Comparison of ENCODE assay signal across 11 cellular contexts in the genomic region with DNA sequence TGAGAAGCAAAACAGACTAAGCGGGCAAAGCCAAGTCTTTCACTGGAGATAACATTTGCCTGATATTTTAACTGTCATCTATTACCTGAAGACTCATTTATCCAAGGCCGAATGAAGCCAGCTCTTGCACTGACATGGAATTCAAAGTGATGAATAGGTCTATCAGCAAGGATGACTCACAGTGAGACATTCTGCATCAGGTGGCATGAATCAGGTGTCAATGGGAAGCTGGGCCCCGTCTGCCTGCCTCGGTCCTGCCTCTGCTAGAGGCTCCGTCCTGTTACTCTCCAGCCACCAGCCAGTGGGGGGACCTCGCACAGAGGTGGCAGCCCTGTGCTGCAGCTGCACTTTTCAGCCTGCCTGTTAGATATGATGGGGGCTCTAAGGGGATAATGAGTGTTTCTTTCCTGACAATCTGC. TPM values are rescaled to one million over a fixed set of nuclear protein-coding genes. Genes with fewer than 3 reads are reported as not detected.
DNase-seq lines count a peak whose midpoint lies in the region; ATAC-seq lines count a peak whose summit lies in the region.
"Had no signal": no experiment of that assay in that cellular context is flagged by ENCODE, and none has a peak within 500 bp of the region (broad histone marks: within the 10 kb centered on the region; RNA-seq: fewer than 3 reads in every experiment).

No MANE protein-coding gene starts in this region.

- peak overlapping the region; percentile 7 for H2AK5ac ChIP-seq in mesenchymal stem cell (ENCODE audit: low read length, severe bottlenecking)

- H3K4me2 ChIP-seq in mesenchymal stem cell (ENCODE audit: low read length, poor library complexity, severe bottlenecking) = no peak overlapping the region

- peak overlapping the region; percentile 35 for H4K8ac ChIP-seq in mesenchymal stem cell (ENCODE audit: low read length)

- H3K4me3 Mint-ChIP-seq in dendritic cell treated with granulocyte-macrophage colony-stimulating factor and Interleukin-4, amounts not matched to agents 40 ng/mL and 50 ng/mL, for 4 days = no peak overlapping the region
- H3K4me3 Mint-ChIP-seq in naive thymus-derived CD8-positive, alpha-beta T cell = no peak overlapping the region
- H3K4me3 Mint-ChIP-seq: B cell, naive B cell had no signal

- H3K9me3 Mint-ChIP-seq in dendritic cell treated with granulocyte-macrophage colony-stimulating factor and Interleukin-4, amounts not matched to agents 40 ng/mL and 50 ng/mL, for 4 days = no peaks in the 10 kb centered on the region
- no peaks in the 10 kb centered on the region for H3K9me3 Mint-ChIP-seq in naive thymus-derived CD8-positive, alpha-beta T cell
- H3K9me3 Mint-ChIP-seq: naive B cell had no signal

- H3K4me1 ChIP-seq in mesenchymal stem cell (ENCODE audit: control insufficient read depth, insufficient read depth, low read depth, low read length) = peaks cover 13% of the 10 kb centered on the region

- H3K27me3 ChIP-seq in mesenchymal stem cell (ENCODE audit: control insufficient read depth in 1 of 2, insufficient read depth in 1 of 2, low read length in 2 of 2) = no peaks in the 10 kb centered on the region

- H2BK15ac ChIP-seq in mesenchymal stem cell (ENCODE audit: low read depth, poor library complexity, severe bottlenecking) = no peak overlapping the region

- H2AFZ ChIP-seq in mesenchymal stem cell (ENCODE audit: low read depth, low read length) = no peak overlapping the region

- no peak overlapping the region for H2BK120ac ChIP-seq in mesenchymal stem cell (ENCODE audit: low read depth, low read length)

- peak overlapping the region; percentile 59 for H3K27ac ChIP-seq in mesenchymal stem cell (ENCODE audit: low read length, poor library complexity, severe bottlenecking)

- ATAC-seq in Right ventricle myocardium superior (ENCODE audit: poor library complexity) (peak; percentile 9), HG02970 (IDR thresholded peaks at IDR 0.05; ENCODE audit: low FRiP score, unreplicated experiment) (no peak)
- ATAC-seq in naive thymus-derived CD8-positive, alpha-beta T cell = no peak

- H3K79me1 ChIP-seq in mesenchymal stem cell (replicated peaks; ENCODE audit: low read length, poor library complexity, severe bottlenecking) = peaks cover 9% of the 10 kb centered on the region

- H4K91ac ChIP-seq in mesenchymal stem cell (ENCODE audit: low read length) = peak overlapping the region; percentile 5

- peak overlapping the region in 1 of 2 experiments; percentile 74 for H3K14ac ChIP-seq in mesenchymal stem cell (ENCODE audit: low read length in 2 of 2)

- H3K27ac Mint-ChIP-seq in dendritic cell treated with granulocyte-macrophage colony-stimulating factor and Interleukin-4, amounts not matched to agents 40 ng/mL and 50 ng/mL, for 4 days = peak overlapping the region; percentile 40
- no peak overlapping the region for H3K27ac Mint-ChIP-seq in naive thymus-derived CD8-positive, alpha-beta T cell
- H3K27ac Mint-ChIP-seq: B cell had no signal

- peak overlapping the region in 1 of 2 experiments; percentile 36 for H3K23ac ChIP-seq in mesenchymal stem cell (ENCODE audit: low read length in 2 of 2)

- no peaks in the 10 kb centered on the region for H3K36me3 Mint-ChIP-seq in dendritic cell treated with granulocyte-macrophage colony-stimulating factor and Interleukin-4, amounts not matched to agents 40 ng/mL and 50 ng/mL, for 4 days (ENCODE audit: low read depth)
- H3K36me3 Mint-ChIP-seq in naive thymus-derived CD8-positive, alpha-beta T cell = no peaks in the 10 kb centered on the region
- H3K36me3 Mint-ChIP-seq: naive B cell had no signal

- peak overlapping the region in 1 of 2 experiments; percentile 75 for H2BK12ac ChIP-seq in mesenchymal stem cell (ENCODE audit: low read length in 2 of 2)

- POLR2A ChIA-PET in naive thymus-derived CD8-positive, alpha-beta T cell (lab: Charles Lee) = no interaction called here

- 41% methylated on average over 6 of the region's 6 CpGs for WGBS in mesenchymal stem cell

- H3K9ac ChIP-seq in mesenchymal stem cell (ENCODE audit: low read length) = no peak overlapping the region

- H3K9me3 ChIP-seq in mesenchymal stem cell (ENCODE audit: control insufficient read depth, low read length) = no peaks in the 10 kb centered on the region

- H3K27me3 Mint-ChIP-seq in dendritic cell treated with granulocyte-macrophage colony-stimulating factor and Interleukin-4, amounts not matched to agents 40 ng/mL and 50 ng/mL, for 4 days = no peaks in the 10 kb centered on the region
- H3K27me3 Mint-ChIP-seq in naive thymus-derived CD8-positive, alpha-beta T cell = peaks cover 0 to 10% (median 3%) of the 10 kb centered on the region in 5 donors

- H3K4ac ChIP-seq in mesenchymal stem cell (ENCODE audit: low read depth in 1 of 2, low read length in 2 of 2) = peak overlapping the region in 1 of 2 experiments; percentile 44

- H3K36me3 ChIP-seq in mesenchymal stem cell (ENCODE audit: control insufficient read depth in 1 of 2, insufficient read depth in 2 of 2, low read depth in 1 of 2, low read length in 2 of 2) = peaks cover 0 to under 1% of the 10 kb centered on the region in 2 experiments

- intact Hi-C loops in Right ventricle myocardium superior (cut with DNase I) (no loop called here), cardiac septum (cut with DNase I) (no loop called here)
- intact Hi-C loops in dendritic cell treated with granulocyte-macrophage colony-stimulating factor and Interleukin-4, amounts not matched to agents 40 ng/mL and 50 ng/mL, for 4 days (cut with micrococcal nuclease) = no loop called here

- peak overlapping the region in 1 of 2 experiments; percentile 52 for H3K18ac ChIP-seq in mesenchymal stem cell (ENCODE audit: low read depth in 1 of 2, low read length in 2 of 2)

- H3K4me3 ChIP-seq in mesenchymal stem cell (ENCODE audit: insufficient read depth in 1 of 2, low read depth in 1 of 2, low read length in 2 of 2) = no peak overlapping the region

- H3K4me1 Mint-ChIP-seq in dendritic cell treated with granulocyte-macrophage colony-stimulating factor and Interleukin-4, amounts not matched to agents 40 ng/mL and 50 ng/mL, for 4 days (ENCODE audit: low read depth) = peaks cover 16% of the 10 kb centered on the region
- no peaks in the 10 kb centered on the region for H3K4me1 Mint-ChIP-seq in naive thymus-derived CD8-positive, alpha-beta T cell
- H3K4me1 Mint-ChIP-seq: B cell, naive B cell had no signal

- DNase-seq in Right ventricle myocardium superior = no peak
- DNase-seq in cardiac septum (ENCODE audit: low spot score) = no peak
- no peak for DNase-seq in mesenchymal stem cell
- no peak for DNase-seq in DMS79 treated with DMSO at 0.1 percent for 48 hours (lab: John Stamatoyannopoulos, UW)
- no peak for DNase-seq in naive thymus-derived CD8-positive, alpha-beta T cell
- DNase-seq in AG20443 (ENCODE audit: low spot score) = no peak
- DNase-seq: activated CD4-positive, alpha-beta T cell treated with anti-CD3 and anti-CD28 coated beads, Interleukin-2, amount 50 U/mL, for 4 hours; naive B cell had no signal

- H2BK5ac ChIP-seq in mesenchymal stem cell (ENCODE audit: low read depth, low read length, poor library complexity, severe bottlenecking) = no peak overlapping the region

RNA-seq across cellular contexts. Expression of a gene that starts 23.5 kb away (rescaled TPM):
- total RNA-seq in Right ventricle myocardium superior (36.4 TPM), cardiac septum (26.9 TPM)
- polyA plus RNA-seq in mesenchymal stem cell (2013, experiment 1 of 2) = 16.1 TPM
- polyA plus RNA-seq in mesenchymal stem cell (2013, experiment 2 of 2) = 14.5 TPM
- total RNA-seq in naive thymus-derived CD8-positive, alpha-beta T cell = not detected
- not detected for polyA plus RNA-seq in naive thymus-derived CD8-positive, alpha-beta T cell

Comparison
In these comparisons a context has a peak if more than half of its experiments do, and no peak if none do; other contexts are left out.
1. RNA of a gene that starts 23.5 kb away (total RNA-seq): 36.4 TPM in Right ventricle myocardium superior (single experiment) and 26.9 TPM in cardiac septum (single experiment); not detected in naive thymus-derived CD8-positive, alpha-beta T cell; every median in the first group is over 10 times any median in the second.